ENCODE assay signal across 16 cellular contexts in the genomic region with DNA sequence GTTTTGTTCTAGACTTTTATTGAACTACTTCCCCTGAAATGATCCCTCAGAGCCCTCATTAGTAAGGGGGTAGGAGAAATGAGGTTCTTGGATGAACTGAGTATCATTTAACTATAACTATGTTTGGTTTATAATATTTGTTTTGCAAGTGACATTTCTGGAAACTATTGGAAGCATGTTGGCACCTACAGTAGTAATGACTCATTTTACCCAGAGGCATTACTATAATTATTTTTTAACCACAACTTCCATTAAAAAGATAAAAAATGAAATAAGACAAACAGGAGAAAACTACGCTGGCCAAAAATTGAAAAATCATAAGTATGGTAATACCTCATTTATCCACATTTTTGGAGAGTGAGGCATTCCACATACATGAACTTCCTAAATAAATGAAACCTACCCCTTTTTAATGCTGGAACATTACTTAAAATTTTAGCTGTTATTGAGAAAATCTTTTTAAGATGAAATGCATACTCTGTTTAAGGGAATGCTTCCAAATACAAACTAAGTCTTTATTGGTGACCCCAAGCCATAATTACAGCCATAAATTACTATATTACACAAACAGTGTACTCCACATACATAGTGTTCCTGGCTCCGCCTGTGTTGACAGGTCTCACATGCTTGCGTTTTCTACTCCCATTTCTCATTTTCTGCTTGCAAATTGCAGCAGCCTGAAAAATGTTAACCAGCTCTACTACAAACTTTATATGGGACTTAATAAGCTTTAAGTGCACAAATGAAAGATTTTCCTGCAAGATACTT.
A peak's percentile ranks its signal among the peaks of the same experiment; 100 is the strongest.
DNase-seq lines count a peak whose midpoint lies in the region; ATAC-seq, FAIRE-seq and TF ChIP-seq lines count a peak whose summit lies in the region.
"Had no signal": no experiment of that assay in that cellular context is flagged by ENCODE, and none has a peak within 500 bp of the region (broad histone marks: within the 10 kb centered on the region; RNA-seq: fewer than 3 reads in every experiment).

No MANE protein-coding gene starts in this region.

- H3K4me1 ChIP-seq in A549 (peaks cover 96% of the 10 kb centered on the region), ascending aorta (peaks cover 0 to 43% of the 10 kb centered on the region in 2 donors), Caco-2 (peaks cover 53% of the 10 kb centered on the region)

- POLR2A ChIA-PET in A549 (lab: Yijun Ruan, JAX) (interaction anchor here (0.6 kb wide), 1 partner anchor 9 kb away, joined by 3 read pairs; no protein-coding TSS in a partner anchor), Caco-2 (lab: Charles Lee) (no interaction called here)

- H3K27ac ChIP-seq in A549 (peak overlapping the region; percentile 75 to 80), ascending aorta (peak overlapping the region; percentile 31 to 41)
- H3K27ac ChIP-seq: upper lobe of right lung had no signal

- intact Hi-C loops in ascending aorta (cut with DNase I) (loop anchor here (2.0 kb wide), 1 partner anchor 105 kb away; a partner anchor contains a TSS), Caco-2 (cut with micrococcal nuclease; ENCODE audit: unreplicated experiment) (no loop called here)

- H3K27me3 ChIP-seq in ascending aorta (no peaks in the 10 kb centered on the region), Caco-2 (replicated peaks; ENCODE audit: control insufficient read depth, insufficient read depth, low read length) (no peaks in the 10 kb centered on the region)
- H3K27me3 ChIP-seq: upper lobe of right lung had no signal

- no peak for TF ChIP-seq CTCF in A549 (IDR thresholded peaks at IDR 0.05)
- no peak for TF ChIP-seq CTCF in ascending aorta (IDR thresholded peaks at IDR 0.05)
- no peak for TF ChIP-seq CTCF in Caco-2 (IDR thresholded peaks at IDR 0.05; ENCODE audit: insufficient read depth in 1 of 2, low read depth in 1 of 2, low read length in 1 of 2, severe bottlenecking in 1 of 2, unreplicated experiment in 1 of 2)

- TF ChIP-seq RAD21 in A549 (conservative IDR thresholded peaks at IDR 0.05 in 1 of 2, IDR thresholded peaks at IDR 0.05 in 1 of 2): no peak

- no peaks in the 10 kb centered on the region for H3K27me3 Mint-ChIP-seq in Caco-2 (ENCODE audit: insufficient read depth, unreplicated experiment)

- DNase-seq in A549 (ENCODE audit: low read depth in 1 of 2, low spot score in 1 of 2) (no peak), HT1080 (ENCODE audit: low read depth) (peak; percentile 46), ascending aorta (ENCODE audit: low spot score in 2 of 2) (no peak), glomerular visceral epithelial cell (ENCODE audit: extremely low spot score) (peak; percentile 35), Caco-2 (no peak), NCI-H2029 (lab: John Stamatoyannopoulos, UW) (no peak), COLO829 (ENCODE audit: low spot score) (no peak), NCI-H510A treated with DMSO at 0.1 percent for 48 hours (lab: John Stamatoyannopoulos, UW) (no peak)
- DNase-seq: activated CD4-positive, alpha-beta T cell treated with anti-CD3 and anti-CD28 coated beads, Interleukin-2, amount 50 U/mL, for 4 hours; activated effector memory CD4-positive, alpha-beta T cell treated with Interleukin-2 at 50 U/mL for 16 hours; NCI-H187; nephron progenitor cell; stimulated activated CD4-positive, alpha-beta T cell treated with anti-CD3 and anti-CD28 coated beads, Interleukin-12 subunit alpha, Interleukin-12 subunit beta, amount 100 ng/mL, for 4 hours; upper lobe of right lung had no signal

- 26% methylated on average over 3 of the region's 3 CpGs for WGBS in A549 (ENCODE audit: missing lambda C conversion rate)

- H3K36me3 ChIP-seq in ascending aorta (no peaks in the 10 kb centered on the region), Caco-2 (ENCODE audit: control insufficient read depth, insufficient read depth, low read length) (peaks cover 8% of the 10 kb centered on the region)
- H3K36me3 ChIP-seq: HAP-1, upper lobe of right lung had no signal

- BruUV-seq in Caco-2 (replicated peaks; lab: Mats Ljungman, UMichigan): no TSS peak

- no peak overlapping the region for H3K27ac Mint-ChIP-seq in Caco-2 (ENCODE audit: unreplicated experiment)
- H3K27ac Mint-ChIP-seq: nephron progenitor cell had no signal

- TF ChIP-seq EP300 in A549 (IDR thresholded peaks at IDR 0.05): no peak

- no peak for FAIRE-seq in A549 (lab: Jason Lieb, UNC)

- H3K9me3 ChIP-seq in A549: peaks cover 4% of the 10 kb centered on the region; the same call in 2 of the 3 replicates
- H3K9me3 ChIP-seq in ascending aorta: no peaks in the 10 kb centered on the region
- H3K9me3 ChIP-seq in Caco-2: no peaks in the 10 kb centered on the region
- H3K9me3 ChIP-seq: HAP-1, upper lobe of right lung had no signal

- H3K4me3 Mint-ChIP-seq in Caco-2 (ENCODE audit: unreplicated experiment): no peak overlapping the region
- H3K4me3 Mint-ChIP-seq: central memory CD8-positive, alpha-beta T cell; nephron progenitor cell had no signal

- H3K4me3 ChIP-seq in A549: peak overlapping the region; percentile 9; the same call in 1 of the 3 replicates
- no peak overlapping the region for H3K4me3 ChIP-seq in ascending aorta
- no peak overlapping the region for H3K4me3 ChIP-seq in Caco-2 (ENCODE audit: low read depth, low read length)
- H3K4me3 ChIP-seq: HAP-1, upper lobe of right lung had no signal

- H3K9me3 Mint-ChIP-seq in Caco-2 (ENCODE audit: unreplicated experiment): no peaks in the 10 kb centered on the region
- H3K9me3 Mint-ChIP-seq: central memory CD8-positive, alpha-beta T cell; nephron progenitor cell had no signal

- H3K4me2 ChIP-seq in A549: peak overlapping the region; percentile 72

- H3K4me1 Mint-ChIP-seq in Caco-2 (ENCODE audit: low read depth, unreplicated experiment): peaks cover 26% of the 10 kb centered on the region
- H3K4me1 Mint-ChIP-seq: central memory CD8-positive, alpha-beta T cell had no signal

- H3K36me3 Mint-ChIP-seq in Caco-2 (ENCODE audit: insufficient read depth, unreplicated experiment): peaks cover 67% of the 10 kb centered on the region

- CTCF ChIA-PET in A549 (lab: Yijun Ruan, JAX): interaction anchor here (1.0 to 2.3 kb wide), 5 partner anchors 9 to 186 kb away, joined by 5 to 8 read pairs (median 6); a partner anchor contains a TSS
- CTCF ChIA-PET in Caco-2 (lab: Charles Lee): no interaction called here

- TF ChIP-seq POLR2A in A549 (IDR thresholded peaks at IDR 0.05; ENCODE audit: low read length): no peak

- no peak for ATAC-seq in A549
- ATAC-seq: upper lobe of right lung had no signal

TF ChIP-seq in A549, 52 proteins besides CTCF, POLR2A, EP300 and RAD21 (continues in another document):
- TF ChIP-seq KDM1A (IDR thresholded peaks at IDR 0.05; ENCODE audit: low read depth): no peak
- no peak for TF ChIP-seq MYC (IDR thresholded peaks at IDR 0.05; ENCODE audit: borderline replicate concordance, low read length)
- TF ChIP-seq EHMT2 (IDR thresholded peaks at IDR 0.05; ENCODE audit: low read depth): no peak
- TF ChIP-seq, protein P1, sequence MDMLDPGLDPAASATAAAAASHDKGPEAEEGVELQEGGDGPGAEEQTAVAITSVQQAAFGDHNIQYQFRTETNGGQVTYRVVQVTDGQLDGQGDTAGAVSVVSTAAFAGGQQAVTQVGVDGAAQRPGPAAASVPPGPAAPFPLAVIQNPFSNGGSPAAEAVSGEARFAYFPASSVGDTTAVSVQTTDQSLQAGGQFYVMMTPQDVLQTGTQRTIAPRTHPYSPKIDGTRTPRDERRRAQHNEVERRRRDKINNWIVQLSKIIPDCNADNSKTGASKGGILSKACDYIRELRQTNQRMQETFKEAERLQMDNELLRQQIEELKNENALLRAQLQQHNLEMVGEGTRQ (IDR thresholded peaks at IDR 0.05): no peak
- no peak for TF ChIP-seq MAFK (IDR thresholded peaks at IDR 0.05; ENCODE audit: partially characterized antibody)
- no peak for TF ChIP-seq FOSB (CRISPR knock-in tag; IDR thresholded peaks at IDR 0.05)
- TF ChIP-seq, protein P2, sequence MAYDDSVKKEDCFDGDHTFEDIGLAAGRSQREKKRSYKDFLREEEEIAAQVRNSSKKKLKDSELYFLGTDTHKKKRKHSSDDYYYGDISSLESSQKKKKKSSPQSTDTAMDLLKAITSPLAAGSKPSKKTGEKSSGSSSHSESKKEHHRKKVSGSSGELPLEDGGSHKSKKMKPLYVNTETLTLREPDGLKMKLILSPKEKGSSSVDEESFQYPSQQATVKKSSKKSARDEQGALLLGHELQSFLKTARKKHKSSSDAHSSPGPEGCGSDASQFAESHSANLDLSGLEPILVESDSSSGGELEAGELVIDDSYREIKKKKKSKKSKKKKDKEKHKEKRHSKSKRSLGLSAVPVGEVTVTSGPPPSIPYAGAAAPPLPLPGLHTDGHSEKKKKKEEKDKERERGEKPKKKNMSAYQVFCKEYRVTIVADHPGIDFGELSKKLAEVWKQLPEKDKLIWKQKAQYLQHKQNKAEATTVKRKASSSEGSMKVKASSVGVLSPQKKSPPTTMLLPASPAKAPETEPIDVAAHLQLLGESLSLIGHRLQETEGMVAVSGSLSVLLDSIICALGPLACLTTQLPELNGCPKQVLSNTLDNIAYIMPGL (CRISPR knock-in tag; IDR thresholded peaks at IDR 0.05; ENCODE audit: borderline replicate concordance): no peak
- peak; percentile 70 for TF ChIP-seq FOSL2 (IDR thresholded peaks at IDR 0.05)
- TF ChIP-seq FOSL2 (CRISPR knock-in tag; IDR thresholded peaks at IDR 0.05): peak; percentile 81
- 0 out of 2 replicates have a peak, but pooled peaks have one; percentile 44 for TF ChIP-seq RARB (CRISPR knock-in tag; IDR thresholded peaks at IDR 0.05)
- TF ChIP-seq ZC3H11A (IDR thresholded peaks at IDR 0.05): no peak
- no peak for TF ChIP-seq KDM5A (IDR thresholded peaks at IDR 0.05)
- TF ChIP-seq JUN (IDR thresholded peaks at IDR 0.05): no peak
- no peak for TF ChIP-seq TFCP2L1 (CRISPR knock-in tag; IDR thresholded peaks at IDR 0.05)
- peak; percentile 78 for TF ChIP-seq JUNB (IDR thresholded peaks at IDR 0.05)
- TF ChIP-seq BHLHE40 (IDR thresholded peaks at IDR 0.05; ENCODE audit: low read depth, low read length): no peak
- TF ChIP-seq, protein P3, sequence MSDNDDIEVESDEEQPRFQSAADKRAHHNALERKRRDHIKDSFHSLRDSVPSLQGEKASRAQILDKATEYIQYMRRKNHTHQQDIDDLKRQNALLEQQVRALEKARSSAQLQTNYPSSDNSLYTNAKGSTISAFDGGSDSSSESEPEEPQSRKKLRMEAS (IDR thresholded peaks at IDR 0.05): 0 out of 2 replicates have a peak, but pooled peaks have one; percentile 47
- TF ChIP-seq POLR2AphosphoS2 (conservative IDR thresholded peaks at IDR 0.05; ENCODE audit: low read length): no peak
- no peak for TF ChIP-seq ESRRA (IDR thresholded peaks at IDR 0.05; ENCODE audit: borderline replicate concordance, low read length)
- no peak for TF ChIP-seq EHF (CRISPR knock-in tag; IDR thresholded peaks at IDR 0.05)
- TF ChIP-seq GATA3 (IDR thresholded peaks at IDR 0.05; ENCODE audit: borderline replicate concordance): peak; percentile 89; the same call in 1 of the 2 replicates
- TF ChIP-seq HDAC2 (IDR thresholded peaks at IDR 0.05): no peak

Comparison
In these comparisons a context has a peak if more than half of its experiments do, and no peak if none do; other contexts are left out.
1. DNase-seq: peak in HT1080 (single experiment) and glomerular visceral epithelial cell (single experiment); none in A549 (0 of 2), ascending aorta (0 of 2), Caco-2 (0 of 2), NCI-H2029 (single experiment), COLO829 (single experiment) and NCI-H510A treated with DMSO at 0.1 percent for 48 hours (single experiment).